Comparison of ENCODE assay signal across 37 cellular contexts in genomic region chr11:76197332-76197731, GRCh38. TPM values are rescaled to one million over a fixed set of nuclear protein-coding genes. Genes with fewer than 3 reads are reported as not detected.
"Had no signal": no experiment of that assay in that cellular context is flagged by ENCODE, and none has a peak within 500 bp of the region (broad histone marks: within the 10 kb centered on the region; RNA-seq: fewer than 3 reads in every experiment).

No MANE protein-coding gene starts in this region.

- H3K27me3 ChIP-seq: MG63 had no signal

- H3K36me3 ChIP-seq: MG63 had no signal

- H3K9me3 ChIP-seq: MG63 had no signal

- H3K4me3 ChIP-seq: MG63 had no signal

- DNase-seq: Kasumi-1, MG63, MM.1S, MV-4-11, NCI-H1048, NCI-H1092, NCI-H1092 treated with DMSO at 0.1 percent for 48 hours, NCI-H1105, NCI-H1105 treated with DMSO at 0.1 percent for 48 hours, NCI-H1417, NCI-H1417 treated with DMSO at 0.1 percent for 48 hours, NCI-H1436, NCI-H1436 treated with DMSO at 0.1 percent for 48 hours, NCI-H146, NCI-H1694, NCI-H1694 treated with DMSO at 0.1 percent for 48 hours, NCI-H187, NCI-H187 treated with DMSO at 0.1 percent for 48 hours, NCI-H1930, NCI-H2029, NCI-H2029 treated with DMSO at 0.1 percent for 48 hours, NCI-H2081, NCI-H2081 treated with DMSO at 0.1 percent for 48 hours, NCI-H2107, NCI-H2171, NCI-H2171 treated with DMSO at 0.1 percent for 48 hours, NCI-H2227 treated with DMSO at 0.1 percent for 48 hours, NCI-H226, NCI-H345, NCI-H446, NCI-H446 treated with DMSO at 0.1 percent for 48 hours, NCI-H510A, NCI-H510A treated with DMSO at 0.1 percent for 48 hours, NCI-H524, NCI-H524 treated with DMSO at 0.1 percent for 48 hours had no signal

RNA-seq across cellular contexts. Expression of gene WNT11, which starts 9.0 kb away (rescaled TPM):
- total RNA-seq: LHCN-M2, MCF 10A had no signal
